In the genomic region with DNA sequence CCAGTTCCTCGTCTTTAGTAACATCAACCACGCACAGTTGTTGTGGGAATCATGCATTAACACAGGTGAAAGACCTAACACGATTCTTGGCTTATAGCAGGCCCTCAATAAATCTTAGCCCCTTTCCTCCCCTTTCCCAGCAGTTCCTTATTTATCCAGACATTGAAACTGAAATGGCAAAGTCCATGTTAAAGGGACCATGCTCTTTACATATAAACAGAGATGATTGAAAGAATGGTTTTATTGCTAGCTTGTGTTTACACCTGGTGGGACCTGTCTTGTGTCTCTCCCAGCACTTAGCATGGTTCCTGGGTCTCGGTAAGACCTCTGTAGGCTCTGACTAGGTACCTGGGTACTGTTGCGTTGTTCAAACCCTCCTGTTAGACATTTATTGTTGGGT, we compare ENCODE assay signal across 8 cellular contexts.
"Had no signal": no experiment of that assay in that cellular context is flagged by ENCODE, and none has a peak within 500 bp of the region (broad histone marks: within the 10 kb centered on the region; RNA-seq: fewer than 3 reads in every experiment).

No MANE protein-coding gene starts in this region.

- H3K4me3 ChIP-seq: GM12878 had no signal

- DNase-seq: GDM1, GF-D8 had no signal

- FAIRE-seq: G401.6, GM12878, GM12891, GM12892, GM18507, GM19239 had no signal

- ATAC-seq: GM12878 had no signal
